ENCODE assay signal across 14 cellular contexts in genomic region chr1:165683848-165684485, GRCh38.
"Had no signal": no experiment of that assay in that cellular context is flagged by ENCODE, and none has a peak within 500 bp of the region (broad histone marks: within the 10 kb centered on the region; RNA-seq: fewer than 3 reads in every experiment).

No MANE protein-coding gene starts in this region.

- H3K4me1 Mint-ChIP-seq: nephron progenitor cell had no signal

- H3K27ac Mint-ChIP-seq: nephron progenitor cell; stimulated activated naive B cell treated with anti-CD40 and anti-IgM and Interleukin-4, amounts not matched to agents 10 μg/mL and 1 μg/mL and 100 μg/mL, for 72 hours had no signal

- H3K4me3 Mint-ChIP-seq: nephron progenitor cell; stimulated activated naive B cell treated with anti-CD40 and anti-IgM and Interleukin-4, amounts not matched to agents 10 μg/mL and 1 μg/mL and 100 μg/mL, for 72 hours had no signal

- H3K9me3 ChIP-seq: upper lobe of right lung had no signal

- DNase-seq: activated CD4-positive, alpha-beta T cell treated with anti-CD3 and anti-CD28 coated beads, Interleukin-2, amount 50 U/mL, for 4 hours; activated naive CD4-positive, alpha-beta T cell treated with Interleukin-2 at 50 U/mL for 16 hours; dermis blood vessel endothelial cell; foreskin keratinocyte; left cardiac atrium; nephron progenitor cell; nucleus accumbens; retina; stimulated activated naive B cell treated with anti-CD40 and anti-IgM and Interleukin-4, amounts not matched to agents 10 μg/mL and 1 μg/mL and 100 μg/mL, for 72 hours; T-helper 2 cell; upper lobe of right lung; WERI-Rb-1 had no signal

- H3K27me3 ChIP-seq: foreskin keratinocyte, hepatocyte, upper lobe of right lung had no signal

- ATAC-seq: foreskin keratinocyte; left cardiac atrium; stimulated activated naive B cell treated with anti-CD40 and anti-IgM and Interleukin-4, amounts not matched to agents 10 μg/mL and 1 μg/mL and 100 μg/mL, for 72 hours; upper lobe of right lung had no signal

- H3K27me3 Mint-ChIP-seq: stimulated activated naive B cell treated with anti-CD40 and anti-IgM and Interleukin-4, amounts not matched to agents 10 μg/mL and 1 μg/mL and 100 μg/mL, for 72 hours had no signal

- H3K4me1 ChIP-seq: foreskin keratinocyte had no signal

- H3K27ac ChIP-seq: epithelial cell of prostate, foreskin keratinocyte, hepatocyte, upper lobe of right lung, WERI-Rb-1 had no signal

- H3K4me3 ChIP-seq: hepatocyte, upper lobe of right lung had no signal
